ENCODE assay signal across 21 cellular contexts in genomic region chr4:168868856-168869201, GRCh38.
DNase-seq lines count a peak whose midpoint lies in the region; ATAC-seq and TF ChIP-seq lines count a peak whose summit lies in the region.
"Had no signal": no experiment of that assay in that cellular context is flagged by ENCODE, and none has a peak within 500 bp of the region (broad histone marks: within the 10 kb centered on the region; RNA-seq: fewer than 3 reads in every experiment).

No MANE protein-coding gene starts in this region.

- H3K36me3 ChIP-seq in rectal smooth muscle tissue (ENCODE audit: control insufficient read depth, insufficient read depth, low read length), result no peaks in the 10 kb centered on the region
- H3K36me3 ChIP-seq: left lung, WERI-Rb-1 had no signal

- H3K9me3 Mint-ChIP-seq in activated T-helper 1 cell treated with anti-CD3 and anti-CD28 coated beads, Interleukin-12 subunit alpha, Interleukin-12 subunit beta, Interleukin-2, Interleukin-4 antibody, amounts not matched to agents 30 ng/mL and 10 ng/mL and 1 ng/mL, durations not matched to agents 14 hours and 24 hours and 36 hours, result no peaks in the 10 kb centered on the region

- TF ChIP-seq CTCF in AG04450 (IDR thresholded peaks at IDR 0.05; ENCODE audit: low read depth, low read length) (no peak), foreskin keratinocyte (conservative IDR thresholded peaks at IDR 0.05) (no peak)

- peaks cover 2% of the 10 kb centered on the region for H3K36me3 Mint-ChIP-seq in activated T-helper 1 cell treated with anti-CD3 and anti-CD28 coated beads, Interleukin-12 subunit alpha, Interleukin-12 subunit beta, Interleukin-2, Interleukin-4 antibody, amounts not matched to agents 30 ng/mL and 10 ng/mL and 1 ng/mL, durations not matched to agents 14 hours and 24 hours and 36 hours (ENCODE audit: low read depth)

- H3K27ac ChIP-seq in AG04450 (ENCODE audit: low read depth, low read length), result peak overlapping the region; percentile 89
- peak overlapping the region; percentile 97 for H3K27ac ChIP-seq in foreskin keratinocyte
- peak overlapping the region; percentile 53 for H3K27ac ChIP-seq in rectal smooth muscle tissue (ENCODE audit: low read depth, low read length)
- H3K27ac ChIP-seq: body of pancreas, RWPE1, WERI-Rb-1 had no signal

- POLR2A ChIA-PET in AG04450 (lab: Yijun Ruan, JAX), result interaction anchor here (0.6 to 0.7 kb wide), 2 partner anchors 52 to 572 kb away, joined by 3 to 4 read pairs; no protein-coding TSS in a partner anchor

- no peak overlapping the region for H3K4me3 Mint-ChIP-seq in activated T-helper 1 cell treated with anti-CD3 and anti-CD28 coated beads, Interleukin-12 subunit alpha, Interleukin-12 subunit beta, Interleukin-2, Interleukin-4 antibody, amounts not matched to agents 30 ng/mL and 10 ng/mL and 1 ng/mL, durations not matched to agents 14 hours and 24 hours and 36 hours

- H3K4me1 ChIP-seq in foreskin keratinocyte (peaks cover 19% of the 10 kb centered on the region), rectal smooth muscle tissue (ENCODE audit: control insufficient read depth, insufficient read depth, low read length) (peaks cover 40% of the 10 kb centered on the region)
- H3K4me1 ChIP-seq: left lung had no signal

- no peak overlapping the region for H3K4me3 ChIP-seq in AG04450 (ENCODE audit: low read depth, low read length)
- H3K4me3 ChIP-seq in rectal smooth muscle tissue (ENCODE audit: low read length), result no peak overlapping the region
- H3K4me3 ChIP-seq: body of pancreas, GM12878, left lung had no signal

- H3K27me3 ChIP-seq in AG04450 (ENCODE audit: control insufficient read depth, insufficient read depth, low read length) (no peaks in the 10 kb centered on the region), foreskin keratinocyte (no peaks in the 10 kb centered on the region), rectal smooth muscle tissue (ENCODE audit: control insufficient read depth, insufficient read depth, low read length) (no peaks in the 10 kb centered on the region)
- H3K27me3 ChIP-seq: body of pancreas, left lung had no signal

- peak overlapping the region; percentile 68 for H3K27ac Mint-ChIP-seq in activated T-helper 1 cell treated with anti-CD3 and anti-CD28 coated beads, Interleukin-12 subunit alpha, Interleukin-12 subunit beta, Interleukin-2, Interleukin-4 antibody, amounts not matched to agents 30 ng/mL and 10 ng/mL and 1 ng/mL, durations not matched to agents 14 hours and 24 hours and 36 hours

- no peaks in the 10 kb centered on the region for H3K27me3 Mint-ChIP-seq in activated T-helper 1 cell treated with anti-CD3 and anti-CD28 coated beads, Interleukin-12 subunit alpha, Interleukin-12 subunit beta, Interleukin-2, Interleukin-4 antibody, amounts not matched to agents 30 ng/mL and 10 ng/mL and 1 ng/mL, durations not matched to agents 14 hours and 24 hours and 36 hours (ENCODE audit: insufficient read depth)

- no peak for DNase-seq in AG04450 (ENCODE audit: low read depth, low spot score)
- DNase-seq in activated T-helper 1 cell treated with anti-CD3 and anti-CD28 coated beads, Interleukin-12 subunit alpha, Interleukin-12 subunit beta, Interleukin-2, Interleukin-4 antibody, amounts not matched to agents 30 ng/mL and 10 ng/mL and 1 ng/mL, durations not matched to agents 14 hours and 24 hours and 36 hours (ENCODE audit: low spot score), result no peak
- DNase-seq in foreskin keratinocyte, result no peak
- DNase-seq in NCI-H2196 (lab: John Stamatoyannopoulos, UW; ENCODE audit: unreplicated experiment), result no peak
- no peak for DNase-seq in ureter (ENCODE audit: low spot score)
- DNase-seq in NCI-H1048 (lab: John Stamatoyannopoulos, UW), result no peak
- no peak for DNase-seq in NOMO-1 treated with dmso at 0.1 percent for 144 hours (lab: John Stamatoyannopoulos, UW; ENCODE audit: unreplicated experiment)
- DNase-seq: activated naive CD4-positive, alpha-beta T cell; AML-193; body of pancreas; Calu3; KG1; left lung; NCI-H1417; NCI-H2227 treated with DMSO at 0.1 percent for 48 hours; posterior cingulate gyrus; stimulated activated naive CD4-positive, alpha-beta T cell treated with Interleukin-2 at 50 U/mL for 16 hours; WERI-Rb-1 had no signal

- H3K9ac ChIP-seq in rectal smooth muscle tissue (ENCODE audit: low read length), result no peak overlapping the region

- intact Hi-C loops in activated T-helper 1 cell treated with anti-CD3 and anti-CD28 coated beads, Interleukin-12 subunit alpha, Interleukin-12 subunit beta, Interleukin-2, Interleukin-4 antibody, amounts not matched to agents 30 ng/mL and 10 ng/mL and 1 ng/mL, durations not matched to agents 14 hours and 24 hours and 36 hours (cut with micrococcal nuclease), result loop anchor here (1.0 to 10.0 kb wide), 7 partner anchors 9 to 746 kb away; partner anchors contain the start of gene NEK1

- H3K4me1 Mint-ChIP-seq in activated T-helper 1 cell treated with anti-CD3 and anti-CD28 coated beads, Interleukin-12 subunit alpha, Interleukin-12 subunit beta, Interleukin-2, Interleukin-4 antibody, amounts not matched to agents 30 ng/mL and 10 ng/mL and 1 ng/mL, durations not matched to agents 14 hours and 24 hours and 36 hours (ENCODE audit: low read depth), result peaks cover 39% of the 10 kb centered on the region

- CTCF ChIA-PET in AG04450 (lab: Charles Lee), result no interaction called here

- ATAC-seq in foreskin keratinocyte, result no peak
- ATAC-seq: body of pancreas, GM12878 had no signal

- no peaks in the 10 kb centered on the region for H3K9me3 ChIP-seq in AG04450 (ENCODE audit: control insufficient read depth, insufficient read depth, low read length)
- H3K9me3 ChIP-seq: body of pancreas, left lung had no signal
